In genomic region chr2:200026312-200026711, GRCh38 we compare ENCODE assay signal across 28 cellular contexts.
A peak's percentile ranks its signal among the peaks of the same experiment; 100 is the strongest.
DNase-seq lines count a peak whose midpoint lies in the region; ATAC-seq and TF ChIP-seq lines count a peak whose summit lies in the region.
"Had no signal": no experiment of that assay in that cellular context is flagged by ENCODE, and none has a peak within 500 bp of the region (broad histone marks: within the 10 kb centered on the region; RNA-seq: fewer than 3 reads in every experiment).

No MANE protein-coding gene starts in this region.

- ATAC-seq in GM23338 (no peak), psoas muscle (no peak), GM19397 (IDR thresholded peaks at IDR 0.05; ENCODE audit: unreplicated experiment) (no peak), GM19324 (IDR thresholded peaks at IDR 0.05; ENCODE audit: low FRiP score, unreplicated experiment) (no peak), GM18870 (IDR thresholded peaks at IDR 0.05; ENCODE audit: unreplicated experiment) (no peak), HG02610 (IDR thresholded peaks at IDR 0.05; ENCODE audit: unreplicated experiment) (no peak)
- ATAC-seq: activated CD8-positive, alpha-beta memory T cell treated with anti-CD3 and anti-CD28 coated beads, Interleukin-2, amount 10 ng/mL, durations not matched to agents 7 days and 5 days; esophagus mucosa; natural killer cell; stimulated activated memory B cell treated with anti-CD40 and anti-IgM and Interleukin-4, amounts not matched to agents 10 μg/mL and 1 μg/mL and 100 μg/mL, for 72 hours had no signal

- peaks cover 10% of the 10 kb centered on the region for H3K4me1 Mint-ChIP-seq in GM23338
- H3K4me1 Mint-ChIP-seq: endodermal cell; natural killer cell; stimulated activated memory B cell treated with anti-CD40 and anti-IgM and Interleukin-4, amounts not matched to agents 10 μg/mL and 1 μg/mL and 100 μg/mL, for 72 hours had no signal

- no peak overlapping the region for H3K4me3 Mint-ChIP-seq in GM23338
- H3K4me3 Mint-ChIP-seq: activated CD8-positive, alpha-beta memory T cell treated with anti-CD3 and anti-CD28 coated beads, Interleukin-2, amount 10 ng/mL, durations not matched to agents 7 days and 5 days; endodermal cell; natural killer cell; stimulated activated memory B cell treated with anti-CD40 and anti-IgM and Interleukin-4, amounts not matched to agents 10 μg/mL and 1 μg/mL and 100 μg/mL, for 72 hours; type B pancreatic cell had no signal

- TF ChIP-seq CTCF in AG10803 (conservative IDR thresholded peaks at IDR 0.05; ENCODE audit: low read length) = no peak
- TF ChIP-seq CTCF in GM23338 (conservative IDR thresholded peaks at IDR 0.05; ENCODE audit: low read depth in 2 of 2) = no peak
- TF ChIP-seq CTCF in fibroblast of lung (conservative IDR thresholded peaks at IDR 0.05 in 1 of 2, IDR thresholded peaks at IDR 0.05 in 1 of 2; ENCODE audit: low read depth in 1 of 2, low read length in 2 of 2) = no peak
- no peak for TF ChIP-seq CTCF in psoas muscle (IDR thresholded peaks at IDR 0.05)

- H3K36me3 ChIP-seq in GM23338 (ENCODE audit: insufficient read depth) (0 out of 2 replicates have a peak, but pooled peaks cover 3% of the 10 kb centered on the region), fibroblast of lung (ENCODE audit: control insufficient read depth, insufficient read depth, low read length) (no peaks in the 10 kb centered on the region), psoas muscle (ENCODE audit: insufficient read depth in 1 of 2, low read depth in 1 of 2) (no peaks in the 10 kb centered on the region)
- H3K36me3 ChIP-seq: prostate gland had no signal

- H3K4me3 ChIP-seq in AG10803 (ENCODE audit: low read length) = no peak overlapping the region
- H3K4me3 ChIP-seq in GM23338 = no peak overlapping the region
- H3K4me3 ChIP-seq in fibroblast of lung (replicated peaks in 1 of 4; ENCODE audit: control extremely low read depth in 1 of 4, insufficient read depth in 1 of 4, low read depth in 3 of 4, low read length in 4 of 4) = no peak overlapping the region
- H3K4me3 ChIP-seq in psoas muscle = no peak overlapping the region
- H3K4me3 ChIP-seq: prostate gland, SK-N-MC had no signal

- H3K27me3 Mint-ChIP-seq in GM23338 (ENCODE audit: insufficient read depth, low read depth, poor library complexity) = no peaks in the 10 kb centered on the region
- H3K27me3 Mint-ChIP-seq: type B pancreatic cell had no signal

- no peak overlapping the region for H3K27ac ChIP-seq in GM23338 (ENCODE audit: low read depth)
- peak overlapping the region; percentile 69 for H3K27ac ChIP-seq in fibroblast of lung (ENCODE audit: insufficient read depth, low read length)
- H3K27ac ChIP-seq in psoas muscle = peak overlapping the region; percentile 24
- H3K27ac ChIP-seq: C4-2B, prostate gland, SK-N-MC had no signal

- H3K9me2 ChIP-seq in GM23338 (ENCODE audit: insufficient read depth) = peaks cover 31% of the 10 kb centered on the region

- H2AFZ ChIP-seq in GM23338 (peak overlapping the region; percentile 29), fibroblast of lung (ENCODE audit: low read length) (no peak overlapping the region)

- intact Hi-C loops in psoas muscle (cut with DNase I) = no loop called here

- no peak overlapping the region for H3K4me2 ChIP-seq in GM23338
- H3K4me2 ChIP-seq in fibroblast of lung (ENCODE audit: extremely low read depth, insufficient read depth, low read length) = peak overlapping the region; percentile 40

- H3K9me3 Mint-ChIP-seq in GM23338 = peaks cover 4% of the 10 kb centered on the region; the same call in 2 of the 3 replicates
- H3K9me3 Mint-ChIP-seq: natural killer cell; stimulated activated memory B cell treated with anti-CD40 and anti-IgM and Interleukin-4, amounts not matched to agents 10 μg/mL and 1 μg/mL and 100 μg/mL, for 72 hours had no signal

- DNase-seq in AG10803 (ENCODE audit: low read depth) (peak; percentile 86), GM23338 (ENCODE audit: low spot score) (no peak), fibroblast of lung (ENCODE audit: low read depth in 2 of 2) (no peak), psoas muscle (no peak)
- DNase-seq: activated CD4-positive, CD25-positive, alpha-beta regulatory T cell; activated CD8-positive, alpha-beta memory T cell treated with anti-CD3 and anti-CD28 coated beads, Interleukin-2, amount 10 ng/mL, durations not matched to agents 7 days and 5 days; activated T-cell treated with anti-CD3 and anti-CD28 coated beads, Interleukin-2, amount 50 U/mL, for 48 hours; DMS79; endodermal cell; GF-D8; KG1; natural killer cell; NCI-H1105; NCI-H187; NCI-H2171; NCI-H510A treated with DMSO at 0.1 percent for 48 hours; occipital lobe; RPMI8226 had no signal

- no peaks in the 10 kb centered on the region for H3K9me3 ChIP-seq in fibroblast of lung (ENCODE audit: control insufficient read depth, insufficient read depth, low read depth, low read length)
- no peaks in the 10 kb centered on the region for H3K9me3 ChIP-seq in psoas muscle
- H3K9me3 ChIP-seq: prostate gland had no signal

- no peak overlapping the region for H3K27ac Mint-ChIP-seq in GM23338
- H3K27ac Mint-ChIP-seq: activated CD8-positive, alpha-beta memory T cell treated with anti-CD3 and anti-CD28 coated beads, Interleukin-2, amount 10 ng/mL, durations not matched to agents 7 days and 5 days; endodermal cell; natural killer cell; stimulated activated memory B cell treated with anti-CD40 and anti-IgM and Interleukin-4, amounts not matched to agents 10 μg/mL and 1 μg/mL and 100 μg/mL, for 72 hours; type B pancreatic cell had no signal

- H3K79me2 ChIP-seq in GM23338 (replicated peaks; ENCODE audit: insufficient read depth) (no peaks in the 10 kb centered on the region), fibroblast of lung (ENCODE audit: control insufficient read depth, insufficient read depth, low read length) (no peaks in the 10 kb centered on the region)

- H3K27me3 ChIP-seq in GM23338 (ENCODE audit: insufficient read depth) (no peaks in the 10 kb centered on the region), fibroblast of lung (ENCODE audit: control insufficient read depth, insufficient read depth, low read length) (no peaks in the 10 kb centered on the region), psoas muscle (ENCODE audit: insufficient read depth in 3 of 3, low read length in 2 of 3) (no peaks in the 10 kb centered on the region)

- H3K4me1 ChIP-seq in GM23338 (ENCODE audit: insufficient read depth) (no peaks in the 10 kb centered on the region), fibroblast of lung (ENCODE audit: control insufficient read depth, extremely low read depth, insufficient read depth, low read length) (no peaks in the 10 kb centered on the region), psoas muscle (peaks cover 11% of the 10 kb centered on the region)
- H3K4me1 ChIP-seq: prostate gland had no signal

- peaks cover 9% of the 10 kb centered on the region; the same call in 1 of the 3 replicates for H3K36me3 Mint-ChIP-seq in GM23338 (ENCODE audit: low read depth)
- H3K36me3 Mint-ChIP-seq: activated CD8-positive, alpha-beta memory T cell treated with anti-CD3 and anti-CD28 coated beads, Interleukin-2, amount 10 ng/mL, durations not matched to agents 7 days and 5 days; natural killer cell; stimulated activated memory B cell treated with anti-CD40 and anti-IgM and Interleukin-4, amounts not matched to agents 10 μg/mL and 1 μg/mL and 100 μg/mL, for 72 hours; type B pancreatic cell had no signal

- no peaks in the 10 kb centered on the region for H4K20me1 ChIP-seq in GM23338 (replicated peaks; ENCODE audit: insufficient read depth)
- no peaks in the 10 kb centered on the region for H4K20me1 ChIP-seq in fibroblast of lung (ENCODE audit: control insufficient read depth, extremely low read depth, insufficient read depth, low read length)

- H3F3A ChIP-seq in GM23338 (replicated peaks; ENCODE audit: low read depth) = no peaks in the 10 kb centered on the region

- 44 to 55% (median 55%) methylated on average over 4 of the region's 4 CpGs for WGBS in psoas muscle, 3 donors

- H3K9ac ChIP-seq in fibroblast of lung (ENCODE audit: insufficient read depth, low read length) = no peak overlapping the region
